11 cellular contexts compared by ENCODE assay signal in genomic region chr4:78610546-78611214, GRCh38. TPM values are rescaled to one million over a fixed set of nuclear protein-coding genes. Genes with fewer than 3 reads are reported as not detected.
DNase-seq lines count a peak whose midpoint lies in the region; ATAC-seq and TF ChIP-seq lines count a peak whose summit lies in the region.
"Had no signal": no experiment of that assay in that cellular context is flagged by ENCODE, and none has a peak within 500 bp of the region (broad histone marks: within the 10 kb centered on the region; RNA-seq: fewer than 3 reads in every experiment).

No MANE protein-coding gene starts in this region.

- H3K9me3 ChIP-seq in SK-N-SH (no peaks in the 10 kb centered on the region), suprapubic skin (no peaks in the 10 kb centered on the region)

- H3K4me1 ChIP-seq in SK-N-SH (ENCODE audit: control insufficient read depth in 1 of 2, insufficient read depth in 2 of 2, low read depth in 1 of 2, low read length in 1 of 2), result peaks cover 0 to 9% of the 10 kb centered on the region in 2 experiments; a peak in 1 of 4 replicates
- peaks cover 4% of the 10 kb centered on the region for H3K4me1 ChIP-seq in suprapubic skin

- no peak overlapping the region for H3K4me2 ChIP-seq in SK-N-SH
- H3K4me2 ChIP-seq: hepatocyte had no signal

- TF ChIP-seq POLR2A in suprapubic skin (IDR thresholded peaks at IDR 0.05), result no peak

- no peak overlapping the region for H2AFZ ChIP-seq in SK-N-SH (ENCODE audit: low read depth)
- H2AFZ ChIP-seq: hepatocyte had no signal

- POLR2A ChIA-PET in SK-N-SH (lab: Yijun Ruan, JAX), result interaction anchor here (0.6 kb wide), 1 partner anchor 1053 kb away, joined by 3 read pairs; no protein-coding TSS in a partner anchor

- H3K4me3 ChIP-seq in SK-N-SH (ENCODE audit: low read depth in 2 of 2, low read length in 1 of 2), result no peak overlapping the region
- H3K4me3 ChIP-seq in suprapubic skin, result no peak overlapping the region
- H3K4me3 ChIP-seq: hepatocyte had no signal

- TF ChIP-seq CTCF in SK-N-SH (IDR thresholded peaks at IDR 0.05) (no peak), suprapubic skin (IDR thresholded peaks at IDR 0.05) (no peak)

- H3K9ac ChIP-seq in SK-N-SH, result no peak overlapping the region

- peak; percentile 39 for ATAC-seq in GM18511 (IDR thresholded peaks at IDR 0.05; ENCODE audit: unreplicated experiment)
- peak; percentile 43 for ATAC-seq in HG03432 (IDR thresholded peaks at IDR 0.05; ENCODE audit: unreplicated experiment)

- H3K9me2 ChIP-seq in SK-N-SH, result no peaks in the 10 kb centered on the region

- no peaks in the 10 kb centered on the region for H4K20me1 ChIP-seq in SK-N-SH (ENCODE audit: insufficient read depth)

- no peak for TF ChIP-seq RAD21 in SK-N-SH (IDR thresholded peaks at IDR 0.05; ENCODE audit: low read length)

- no peak for DNase-seq in SK-N-SH
- DNase-seq in fibroblast of the conjunctiva (ENCODE audit: low read depth), result peak; percentile 17
- no peak for DNase-seq in pons (ENCODE audit: low spot score)
- no peak for DNase-seq in suprapubic skin (ENCODE audit: low spot score in 2 of 2)
- DNase-seq in activated effector memory CD4-positive, alpha-beta T cell treated with Interleukin-2 at 50 U/mL for 16 hours, result no peak
- DNase-seq in activated CD8-positive, alpha-beta memory T cell treated with anti-CD3 and anti-CD28 coated beads, Interleukin-2, amount 50 U/mL, for 48 hours, result no peak
- DNase-seq: activated effector memory CD4-positive, alpha-beta T cell treated with anti-CD3 and anti-CD28 coated beads, Interleukin-2, amount 50 U/mL, for 16 hours; occipital lobe had no signal

- TF ChIP-seq EP300 in SK-N-SH (IDR thresholded peaks at IDR 0.05; ENCODE audit: borderline replicate concordance in 1 of 2, low read depth in 1 of 2, low read length in 1 of 2) (peak in 1 of 2 experiments; percentile 55; a peak in 1 of 4 replicates), suprapubic skin (IDR thresholded peaks at IDR 0.05) (no peak)

- peaks cover 5% of the 10 kb centered on the region for H3F3A ChIP-seq in SK-N-SH (replicated peaks; ENCODE audit: insufficient read depth)

- CTCF ChIA-PET in SK-N-SH (lab: Yijun Ruan, JAX), result interaction anchor here (7.6 kb wide), 1 partner anchor 252 kb away, joined by 80 read pairs; no protein-coding TSS in a partner anchor

- WGBS in SK-N-SH (ENCODE audit: low lambda C conversion rate), result 67% methylated on average over 3 of the region's 3 CpGs
- WGBS in suprapubic skin, result 89% methylated on average over 3 of the region's 3 CpGs

- no peaks in the 10 kb centered on the region for H3K79me2 ChIP-seq in SK-N-SH (ENCODE audit: insufficient read depth)
- H3K79me2 ChIP-seq: hepatocyte had no signal

- H3K27ac ChIP-seq in SK-N-SH (ENCODE audit: low read depth in 2 of 2, low read length in 1 of 2) (peak overlapping the region; percentile 25 to 65; a peak in 2 of 4 replicates), suprapubic skin (no peak overlapping the region)
- H3K27ac ChIP-seq: hepatocyte had no signal

- H3K36me3 ChIP-seq in SK-N-SH (replicated peaks in 1 of 2; ENCODE audit: control insufficient read depth in 1 of 2, insufficient read depth in 2 of 2, low read length in 1 of 2) (peaks cover 0 to 4% of the 10 kb centered on the region in 2 experiments), suprapubic skin (no peaks in the 10 kb centered on the region)

- no peaks in the 10 kb centered on the region for H3K27me3 ChIP-seq in SK-N-SH (ENCODE audit: insufficient read depth)
- no peaks in the 10 kb centered on the region for H3K27me3 ChIP-seq in suprapubic skin
- H3K27me3 ChIP-seq: hepatocyte had no signal

TF ChIP-seq in SK-N-SH, 30 proteins besides CTCF, POLR2A, EP300 and RAD21:
- TF ChIP-seq MAX (IDR thresholded peaks at IDR 0.05; ENCODE audit: low read depth) (no peak), PBX3 (IDR thresholded peaks at IDR 0.05) (peak; percentile 92), TCF12 (IDR thresholded peaks at IDR 0.05) (peak; percentile 84), JUND (IDR thresholded peaks at IDR 0.05) (peak; percentile 48; the same call in 1 of the 2 replicates), NRF1 (IDR thresholded peaks at IDR 0.05; ENCODE audit: low read depth, low read length) (no peak), FOSL2 (IDR thresholded peaks at IDR 0.05; ENCODE audit: borderline replicate concordance, low read depth) (0 out of 2 replicates have a peak, but pooled peaks have one; percentile 2)

RNA-seq across cellular contexts. Expression of gene ANXA3, which starts 59.1 kb away (rescaled TPM):
- 13.8 and 15.5 TPM in 2 replicates for polyA plus RNA-seq in SK-N-SH (2012; rRNA removed)
- polyA plus RNA-seq in SK-N-SH (2012; cell fraction: cytosol; rRNA removed), result 16.9 and 18.2 TPM in 2 replicates
- polyA plus RNA-seq in SK-N-SH (2012; cell fraction: nucleus; rRNA removed), result 31.0 and 31.4 TPM in 2 replicates
- 10 to 100 TPM; 13.8 to 36.7 (median 19.8) TPM for total RNA-seq in suprapubic skin
